In genomic region chr3:189652042-189652441, GRCh38 we compare ENCODE assay signal across 1 cellular context.
TF ChIP-seq lines count a peak whose summit lies in the region.

No MANE protein-coding gene starts in this region.

TF ChIP-seq in K562, 482 proteins besides CTCF, POLR2A, EP300 and RAD21 (continued from another document):
- TF ChIP-seq, protein P1, sequence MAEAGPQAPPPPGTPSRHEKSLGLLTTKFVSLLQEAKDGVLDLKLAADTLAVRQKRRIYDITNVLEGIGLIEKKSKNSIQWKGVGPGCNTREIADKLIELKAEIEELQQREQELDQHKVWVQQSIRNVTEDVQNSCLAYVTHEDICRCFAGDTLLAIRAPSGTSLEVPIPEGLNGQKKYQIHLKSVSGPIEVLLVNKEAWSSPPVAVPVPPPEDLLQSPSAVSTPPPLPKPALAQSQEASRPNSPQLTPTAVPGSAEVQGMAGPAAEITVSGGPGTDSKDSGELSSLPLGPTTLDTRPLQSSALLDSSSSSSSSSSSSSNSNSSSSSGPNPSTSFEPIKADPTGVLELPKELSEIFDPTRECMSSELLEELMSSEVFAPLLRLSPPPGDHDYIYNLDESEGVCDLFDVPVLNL (CRISPR knock-in tag; IDR thresholded peaks at IDR 0.05; ENCODE audit: low read depth): no peak
- TF ChIP-seq HMGN3 (IDR thresholded peaks at IDR 0.05; ENCODE audit: borderline replicate concordance, extremely low read depth, insufficient read length, low read depth, low read length) (no peak), ZNF561 (CRISPR knock-in tag; conservative IDR thresholded peaks at IDR 0.05) (no peak), PHB (CRISPR knock-in tag; IDR thresholded peaks at IDR 0.05) (no peak), PTBP1 (IDR thresholded peaks at IDR 0.05; ENCODE audit: low read depth, low read length) (no peak), USF1 (CRISPR knock-in tag; IDR thresholded peaks at IDR 0.05) (no peak)
TF ChIP-seq in K562: peak in this region for 0.
